9 cellular contexts compared by ENCODE assay signal in genomic region chr9:136531904-136532798, GRCh38. TPM values are rescaled to one million over a fixed set of nuclear protein-coding genes. Genes with fewer than 3 reads are reported as not detected.
DNase-seq lines count a peak whose midpoint lies in the region; ATAC-seq and TF ChIP-seq lines count a peak whose summit lies in the region.
"Had no signal": no experiment of that assay in that cellular context is flagged by ENCODE, and none has a peak within 500 bp of the region (broad histone marks: within the 10 kb centered on the region; RNA-seq: fewer than 3 reads in every experiment).

No MANE protein-coding gene starts in this region.

- no peak overlapping the region for H3K9ac ChIP-seq in endodermal cell (ENCODE audit: extremely low read depth, low read length, poor library complexity, severe bottlenecking)
- no peak overlapping the region for H3K9ac ChIP-seq in neuronal stem cell (ENCODE audit: low read depth, low read length, poor library complexity)

- H3K27ac ChIP-seq in CD8-positive, alpha-beta memory T cell (ENCODE audit: low read depth, low read length): no peak overlapping the region
- H3K27ac ChIP-seq in endodermal cell (ENCODE audit: low read depth, low read length) (peak overlapping the region; percentile 63), neuronal stem cell (replicated peaks; ENCODE audit: low read length) (no peak overlapping the region)

- H3K4me3 ChIP-seq in CD8-positive, alpha-beta memory T cell (ENCODE audit: low read length): no peak overlapping the region
- no peak overlapping the region for H3K4me3 ChIP-seq in endodermal cell (ENCODE audit: low read length)
- H3K4me3 ChIP-seq in neuronal stem cell (ENCODE audit: low read length in 2 of 2): no peak overlapping the region

- peak overlapping the region; percentile 95 for H3K14ac ChIP-seq in neuronal stem cell (ENCODE audit: low read length)

- WGBS in endodermal cell (ENCODE audit: insufficient coverage in 1 of 2, insufficient read length in 1 of 2), 2 experiments: 93 to 96% methylated on average over 32 to 39 of the region's 39 CpGs
- no CpG with 5 or more reads among the region's 39 CpGs for WGBS in neuronal stem cell (ENCODE audit: extremely low coverage in 2 of 2, insufficient read length in 2 of 2, insufficient replicate concordance in 1 of 2), 2 donors

- no peak overlapping the region for H2BK15ac ChIP-seq in neuronal stem cell (ENCODE audit: low read length)

- peaks cover 45% of the 10 kb centered on the region for H3K79me1 ChIP-seq in neuronal stem cell (ENCODE audit: low read depth, low read length)

- H3K4me2 ChIP-seq in neuronal stem cell (ENCODE audit: insufficient read depth, low read length, poor library complexity, severe bottlenecking): no peak overlapping the region

- no peak for TF ChIP-seq CTCF in endodermal cell (conservative IDR thresholded peaks at IDR 0.05)

- H3K4me3 Mint-ChIP-seq in CD8-positive, alpha-beta memory T cell: peak overlapping the region; percentile 6 to 73 (median 45)
- no peak overlapping the region for H3K4me3 Mint-ChIP-seq in endodermal cell

- peaks cover 30 to 54% (median 35%) of the 10 kb centered on the region in 3 donors for H3K4me1 Mint-ChIP-seq in CD8-positive, alpha-beta memory T cell
- no peaks in the 10 kb centered on the region for H3K4me1 Mint-ChIP-seq in endodermal cell

- H3K18ac ChIP-seq in neuronal stem cell (ENCODE audit: low read length): peak overlapping the region; percentile 59

- no peak overlapping the region for H3K4ac ChIP-seq in neuronal stem cell (ENCODE audit: low read length)

- no peak for DNase-seq in CD8-positive, alpha-beta memory T cell
- DNase-seq in SW480 (ENCODE audit: low spot score): peak; percentile 87
- DNase-seq in endodermal cell: no peak
- no peak for DNase-seq in neuronal stem cell (ENCODE audit: low spot score)
- DNase-seq: NCI-H2029 treated with DMSO at 0.1 percent for 48 hours had no signal

- CTCF ChIA-PET in CD8-positive, alpha-beta memory T cell (lab: Charles Lee): interaction anchor here (2.1 to 2.6 kb wide), 2 partner anchors 44 to 100 kb away, joined by 6 to 7 read pairs; no protein-coding TSS in a partner anchor

- H2BK120ac ChIP-seq in neuronal stem cell (ENCODE audit: low read depth, low read length): no peak overlapping the region

- no peaks in the 10 kb centered on the region for H3K27me3 Mint-ChIP-seq in CD8-positive, alpha-beta memory T cell
- no peaks in the 10 kb centered on the region for H3K27me3 Mint-ChIP-seq in endodermal cell (ENCODE audit: insufficient read depth)

- no peak overlapping the region for H3K23ac ChIP-seq in neuronal stem cell (ENCODE audit: low read depth, low read length, poor library complexity)

- no peak for ATAC-seq in GM19455 (IDR thresholded peaks at IDR 0.05; ENCODE audit: unreplicated experiment)
- ATAC-seq in HG02870 (IDR thresholded peaks at IDR 0.05; ENCODE audit: unreplicated experiment): no peak
- no peak for ATAC-seq in GM19395 (IDR thresholded peaks at IDR 0.05; ENCODE audit: unreplicated experiment)
- no peak for ATAC-seq in GM21381 (IDR thresholded peaks at IDR 0.05; ENCODE audit: unreplicated experiment)

- no peaks in the 10 kb centered on the region for H3K36me3 ChIP-seq in CD8-positive, alpha-beta memory T cell (ENCODE audit: insufficient read depth, low read length)
- H3K36me3 ChIP-seq in endodermal cell (ENCODE audit: control insufficient read depth, insufficient read depth, low read length) (no peaks in the 10 kb centered on the region), neuronal stem cell (replicated peaks in 1 of 2; ENCODE audit: control insufficient read depth in 2 of 2, insufficient read depth in 2 of 2, low read length in 2 of 2) (peaks cover 20 to 43% of the 10 kb centered on the region in 2 donors)

- peak overlapping the region; percentile 28 for H2AK5ac ChIP-seq in neuronal stem cell (ENCODE audit: low read depth, low read length)

- H2BK12ac ChIP-seq in neuronal stem cell (ENCODE audit: low read length): no peak overlapping the region

- no peaks in the 10 kb centered on the region for H3K27me3 ChIP-seq in CD8-positive, alpha-beta memory T cell (ENCODE audit: insufficient read depth, low read length, poor library complexity, severe bottlenecking)
- H3K27me3 ChIP-seq in endodermal cell (ENCODE audit: control insufficient read depth, insufficient read depth, low read length, poor library complexity, severe bottlenecking) (no peaks in the 10 kb centered on the region), neuronal stem cell (ENCODE audit: control insufficient read depth in 3 of 3, insufficient read depth in 3 of 3, low read depth in 1 of 3, low read length in 3 of 3) (no peaks in the 10 kb centered on the region)

- H2BK5ac ChIP-seq in neuronal stem cell (ENCODE audit: low read length): peak overlapping the region; percentile 57

- POLR2A ChIA-PET in CD8-positive, alpha-beta memory T cell (lab: Charles Lee): no interaction called here

- no peak overlapping the region for H4K91ac ChIP-seq in neuronal stem cell (ENCODE audit: low read depth, low read length, poor library complexity)

- H3K27ac Mint-ChIP-seq in CD8-positive, alpha-beta memory T cell: peak overlapping the region in 3 of 8 donors; percentile 40 to 80 (median 56)
- H3K27ac Mint-ChIP-seq in endodermal cell: no peak overlapping the region

- H3K9me3 ChIP-seq in CD8-positive, alpha-beta memory T cell (ENCODE audit: low read length): no peaks in the 10 kb centered on the region
- H3K9me3 ChIP-seq in endodermal cell (ENCODE audit: control insufficient read depth, low read length) (no peaks in the 10 kb centered on the region), neuronal stem cell (replicated peaks in 1 of 2; ENCODE audit: control insufficient read depth in 2 of 2, insufficient read depth in 1 of 2, low read depth in 1 of 2, low read length in 2 of 2) (peaks cover 0 to 2% of the 10 kb centered on the region in 2 donors)

- H3K4me1 ChIP-seq in CD8-positive, alpha-beta memory T cell (ENCODE audit: insufficient read depth, low read length): peaks cover 76% of the 10 kb centered on the region
- no peaks in the 10 kb centered on the region for H3K4me1 ChIP-seq in endodermal cell (ENCODE audit: control insufficient read depth, insufficient read depth, low read length)
- peaks cover 2 to 47% of the 10 kb centered on the region in 2 donors for H3K4me1 ChIP-seq in neuronal stem cell (ENCODE audit: control insufficient read depth in 2 of 2, insufficient read depth in 1 of 2, low read depth in 1 of 2, low read length in 2 of 2)

- no peak overlapping the region for H2AFZ ChIP-seq in neuronal stem cell (ENCODE audit: low read length)

- H4K8ac ChIP-seq in neuronal stem cell (ENCODE audit: low read depth, low read length): no peak overlapping the region

- no peaks in the 10 kb centered on the region for H3K9me3 Mint-ChIP-seq in CD8-positive, alpha-beta memory T cell
- peaks cover 5% of the 10 kb centered on the region for H3K9me3 Mint-ChIP-seq in endodermal cell

- peaks cover 0 to under 1% (median 0%) of the 10 kb centered on the region in 3 donors for H3K36me3 Mint-ChIP-seq in CD8-positive, alpha-beta memory T cell
- peaks cover 3% of the 10 kb centered on the region for H3K36me3 Mint-ChIP-seq in endodermal cell (ENCODE audit: low read depth)

RNA-seq across cellular contexts. Expression of gene NOTCH1, which starts 13.7 kb away (rescaled TPM):
- total RNA-seq in CD8-positive, alpha-beta memory T cell: 10 to 100 TPM; 70.0 to 79.5 TPM
- polyA plus RNA-seq in CD8-positive, alpha-beta memory T cell: 5.1 TPM
- 10 to 100 TPM; 23.4 to 24.2 TPM for total RNA-seq in endodermal cell
- 72.4 TPM for polyA plus RNA-seq in endodermal cell (2013, experiment 1 of 2)
- 68.2 TPM for polyA plus RNA-seq in endodermal cell (2013, experiment 2 of 2)
- 32.9 TPM for polyA plus RNA-seq in neuronal stem cell (2013, experiment 1 of 2)
- 33.2 TPM for polyA plus RNA-seq in neuronal stem cell (2013, experiment 2 of 2)

RNA-seq across cellular contexts. Expression of gene SEC16A, which starts 49.3 kb away (rescaled TPM):
- 10 to 100 TPM; 75.5 to 78.0 TPM for total RNA-seq in CD8-positive, alpha-beta memory T cell
- polyA plus RNA-seq in CD8-positive, alpha-beta memory T cell: 42.9 TPM
- 10 to 100 TPM; 54.6 to 60.7 TPM for total RNA-seq in endodermal cell
- polyA plus RNA-seq in endodermal cell (2013, experiment 1 of 2): 43.1 TPM
- 41.4 TPM for polyA plus RNA-seq in endodermal cell (2013, experiment 2 of 2)
- 14.7 TPM for polyA plus RNA-seq in neuronal stem cell (2013, experiment 1 of 2)
- polyA plus RNA-seq in neuronal stem cell (2013, experiment 2 of 2): 15.9 TPM
